7 cellular contexts compared by ENCODE assay signal in the genomic region with DNA sequence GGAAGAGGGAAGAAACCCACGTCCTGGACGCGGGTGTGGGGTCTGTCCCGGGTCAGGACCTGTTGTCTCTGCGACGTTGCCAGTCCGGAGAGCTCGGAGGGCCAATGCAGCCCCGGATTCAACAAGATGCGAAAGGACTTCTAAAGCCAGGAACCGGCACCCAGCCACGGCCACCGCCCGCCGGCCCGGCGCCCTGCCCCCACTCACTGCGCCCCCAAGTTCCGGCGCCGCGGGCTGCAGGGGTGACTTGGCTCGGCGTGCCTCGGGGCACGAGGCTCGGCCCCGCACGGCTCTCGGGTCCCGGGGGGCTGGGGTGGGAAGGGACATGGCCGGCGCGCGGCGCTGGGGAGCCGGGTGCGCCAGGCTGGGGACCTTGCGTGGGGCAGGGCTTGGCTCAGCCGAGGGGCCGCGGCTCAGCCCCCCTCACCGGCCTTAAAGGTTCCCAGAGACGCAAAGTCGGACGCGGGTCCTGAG. TPM values are rescaled to one million over a fixed set of nuclear protein-coding genes. Genes with fewer than 3 reads are reported as not detected.
DNase-seq lines count a peak whose midpoint lies in the region; ATAC-seq and TF ChIP-seq lines count a peak whose summit lies in the region.

No MANE protein-coding gene starts in this region.

- no peaks in the 10 kb centered on the region for H3K9me3 ChIP-seq in right atrium auricular region
- H3K9me3 ChIP-seq in skeletal muscle tissue (ENCODE audit: control insufficient read depth in 3 of 3, low read length in 3 of 3) = no peaks in the 10 kb centered on the region

- CTCF ChIA-PET in activated B cell treated with CpG ODN at 0.5 μM for 24 hours (lab: Charles Lee) = interaction anchor here (1.0 kb wide), 1 partner anchor 48 kb away, joined by 3 read pairs; no protein-coding TSS in a partner anchor

- peaks cover 15% of the 10 kb centered on the region for H3K27me3 Mint-ChIP-seq in activated B cell treated with CpG ODN at 0.5 μM for 24 hours

- POLR2A ChIA-PET in activated B cell treated with CpG ODN at 0.5 μM for 24 hours (lab: Charles Lee) = no interaction called here

- ATAC-seq in GM21381 (IDR thresholded peaks at IDR 0.05; ENCODE audit: unreplicated experiment) = peak; percentile 5
- ATAC-seq in activated B cell treated with CpG ODN at 0.5 μM for 24 hours (ENCODE audit: low read depth) = no peak

- H3K27me3 ChIP-seq in right atrium auricular region = no peaks in the 10 kb centered on the region
- H3K27me3 ChIP-seq in skeletal muscle tissue (ENCODE audit: control insufficient read depth in 3 of 3, insufficient read depth in 3 of 3, low read length in 3 of 3) = peaks cover 0 to 19% (median 6%) of the 10 kb centered on the region in 3 donors

- peak overlapping the region in 2 of 3 donors; percentile 56 to 79 for H3K9ac ChIP-seq in skeletal muscle tissue (ENCODE audit: low read depth in 1 of 3, low read length in 3 of 3)

- peak overlapping the region; percentile 80 for H3K4me3 Mint-ChIP-seq in activated B cell treated with CpG ODN at 0.5 μM for 24 hours

- H3K36me3 ChIP-seq in right atrium auricular region = no peaks in the 10 kb centered on the region
- no peaks in the 10 kb centered on the region for H3K36me3 ChIP-seq in skeletal muscle tissue (ENCODE audit: control insufficient read depth in 3 of 3, insufficient read depth in 3 of 3, low read length in 3 of 3)

- no peaks in the 10 kb centered on the region for H3K9me3 Mint-ChIP-seq in activated B cell treated with CpG ODN at 0.5 μM for 24 hours

- peaks cover 1% of the 10 kb centered on the region for H3K36me3 Mint-ChIP-seq in activated B cell treated with CpG ODN at 0.5 μM for 24 hours (ENCODE audit: low read depth)

- peaks cover 19% of the 10 kb centered on the region for H3K4me1 Mint-ChIP-seq in activated B cell treated with CpG ODN at 0.5 μM for 24 hours

- H3K27ac ChIP-seq in right atrium auricular region = peak overlapping the region; percentile 45 to 70
- H3K27ac ChIP-seq in skeletal muscle tissue (ENCODE audit: low read depth, low read length) = peak overlapping the region; percentile 36

- intact Hi-C loops in activated B cell treated with CpG ODN at 0.5 μM for 24 hours (cut with micrococcal nuclease) = loop anchor here (5.0 kb wide), 1 partner anchor 41 kb away; no protein-coding TSS in a partner anchor

- H3K4me1 ChIP-seq in right atrium auricular region = peaks cover 0 to 38% of the 10 kb centered on the region in 2 donors
- H3K4me1 ChIP-seq in skeletal muscle tissue (ENCODE audit: control insufficient read depth in 3 of 3, insufficient read depth in 3 of 3, low read length in 3 of 3) = peaks cover 3 to 26% (median 15%) of the 10 kb centered on the region in 3 donors

- DNase-seq in activated B cell treated with CpG ODN at 0.5 μM for 24 hours (no peak), right atrium auricular region (ENCODE audit: low spot score) (no peak), NCI-H524 treated with DMSO at 0.1 percent for 48 hours (lab: John Stamatoyannopoulos, UW) (no peak), globus pallidus (ENCODE audit: low spot score) (no peak)
- no peak for DNase-seq in stimulated activated naive CD4-positive, alpha-beta T cell (lab: John Stamatoyannopoulos, UW)

- no peak overlapping the region for H3K27ac Mint-ChIP-seq in activated B cell treated with CpG ODN at 0.5 μM for 24 hours

- TF ChIP-seq CTCF in activated B cell treated with CpG ODN at 0.5 μM for 24 hours (IDR thresholded peaks at IDR 0.05) = no peak
- no peak for TF ChIP-seq CTCF in right atrium auricular region (IDR thresholded peaks at IDR 0.05)

- H3K4me3 ChIP-seq in right atrium auricular region = peak overlapping the region; percentile 44 to 75
- peak overlapping the region; percentile 65 to 85 (median 76) for H3K4me3 ChIP-seq in skeletal muscle tissue (ENCODE audit: low read length in 3 of 3)

RNA-seq across cellular contexts. Expression of a gene that starts 51.8 kb away (rescaled TPM):
- total RNA-seq in activated B cell treated with CpG ODN at 0.5 μM for 24 hours (20.3 and 21.9 TPM in 2 replicates), right atrium auricular region (10 to 100 TPM; 35.0 to 41.0 TPM), skeletal muscle tissue (24.5 TPM)

RNA-seq across cellular contexts. Expression of a gene that starts 53.9 kb away (rescaled TPM):
- total RNA-seq in activated B cell treated with CpG ODN at 0.5 μM for 24 hours (6.2 and 7.0 TPM in 2 replicates), right atrium auricular region (10 to 100 TPM; 10.3 to 13.0 TPM), skeletal muscle tissue (2.6 TPM)
